Comparison of ENCODE assay signal across 8 cellular contexts in the genomic region with DNA sequence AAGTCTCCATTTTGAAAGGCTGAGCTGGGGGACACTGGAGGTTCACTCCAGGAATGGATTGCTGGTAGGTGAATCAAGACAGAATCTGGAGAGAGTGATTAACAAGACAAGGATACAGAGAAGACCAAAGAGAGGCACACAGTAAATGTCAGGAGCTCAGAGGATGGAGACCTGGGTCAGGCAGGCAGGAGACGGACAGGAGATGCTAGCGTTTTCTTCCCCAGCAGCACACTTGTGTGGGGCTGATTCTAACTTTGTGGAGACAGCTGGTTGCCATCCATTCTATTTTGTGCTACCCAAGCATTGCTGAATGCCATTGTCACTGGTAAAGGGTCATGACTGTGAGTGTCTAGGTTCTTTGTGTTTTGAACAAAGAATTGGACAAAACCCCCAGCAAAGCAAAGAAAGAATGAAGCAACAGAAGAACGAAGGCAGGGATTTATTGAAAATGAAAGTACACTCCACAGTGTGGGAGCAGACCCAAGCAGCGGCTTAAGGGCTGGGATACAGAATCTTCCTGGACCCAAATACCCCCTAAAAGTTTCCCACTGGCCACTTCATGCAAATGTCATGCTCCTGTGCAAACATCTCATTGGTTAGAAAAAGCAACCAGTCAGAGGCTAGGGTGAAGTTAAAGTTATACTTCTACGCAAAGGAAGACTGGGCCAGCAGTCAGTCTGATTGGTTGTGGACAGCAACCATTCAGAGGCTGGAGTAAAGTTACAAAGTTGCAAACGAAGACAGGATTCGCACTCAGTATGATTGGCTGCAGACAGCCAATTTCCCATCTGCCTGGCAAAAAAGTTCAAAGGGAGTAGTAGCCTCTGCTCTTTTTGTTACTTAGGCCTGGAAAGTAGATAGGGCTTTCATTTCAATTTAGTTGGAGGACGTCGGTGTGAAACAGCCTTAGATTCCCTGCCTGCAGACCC. TPM values are rescaled to one million over a fixed set of nuclear protein-coding genes. Genes with fewer than 3 reads are reported as not detected.
A peak's percentile ranks its signal among the peaks of the same experiment; 100 is the strongest.
DNase-seq lines count a peak whose midpoint lies in the region; ATAC-seq and TF ChIP-seq lines count a peak whose summit lies in the region.

No MANE protein-coding gene starts in this region.

- H3K4me3 ChIP-seq in fibroblast of villous mesenchyme (ENCODE audit: low read depth, low read length) (peak overlapping the region; percentile 41), trophoblast cell (ENCODE audit: low read depth, low read length) (no peak overlapping the region)

- H3K9ac ChIP-seq in trophoblast cell (ENCODE audit: low read length): no peak overlapping the region

- H4K12ac ChIP-seq in trophoblast cell (ENCODE audit: low read depth, low read length): no peak overlapping the region

- peak; percentile 50 for ATAC-seq in T-helper 17 cell
- ATAC-seq in HG03432 (IDR thresholded peaks at IDR 0.05; ENCODE audit: unreplicated experiment): no peak

- DNase-seq in Calu3: peak; percentile 37
- DNase-seq in T-helper 17 cell: no peak
- DNase-seq in fibroblast of villous mesenchyme (ENCODE audit: low read depth): peak; percentile 92
- peak in 1 of 2 donors; percentile 25 for DNase-seq in trophoblast cell
- no peak for DNase-seq in inferior parietal cortex (ENCODE audit: extremely low spot score)
- DNase-seq in activated T-helper 2 cell treated with anti-CD3 and anti-CD28 coated beads, Interferon-gamma antibody, Interleukin-2, Interleukin-4, amounts not matched to agents 10 μg/mL and 5 μg/mL and 100 μg/mL, durations not matched to agents 14 hours and 24 hours and 36 hours (ENCODE audit: low spot score): no peak
- DNase-seq in NCI-H1930 (lab: John Stamatoyannopoulos, UW): no peak

- no peak overlapping the region for H2AK5ac ChIP-seq in trophoblast cell (ENCODE audit: low read length)

- H3K79me1 ChIP-seq in trophoblast cell (ENCODE audit: low read length): peaks cover 26% of the 10 kb centered on the region

- WGBS in trophoblast cell (ENCODE audit: extremely low coverage, insufficient coverage, insufficient read length): no CpG with 5 or more reads among the region's 9 CpGs

- H3K79me2 ChIP-seq in trophoblast cell (ENCODE audit: control insufficient read depth, insufficient read depth, low read length, poor library complexity): peaks cover 20% of the 10 kb centered on the region

- no peak overlapping the region for H2BK12ac ChIP-seq in trophoblast cell (ENCODE audit: low read length)

- intact Hi-C loops in Calu3 (cut with micrococcal nuclease; ENCODE audit: unreplicated experiment): no loop called here
- intact Hi-C loops in activated T-helper 2 cell treated with anti-CD3 and anti-CD28 coated beads, Interferon-gamma antibody, Interleukin-2, Interleukin-4, amounts not matched to agents 10 μg/mL and 5 μg/mL and 100 μg/mL, durations not matched to agents 14 hours and 24 hours and 36 hours (cut with micrococcal nuclease): no loop called here

- no peak overlapping the region for H3K14ac ChIP-seq in trophoblast cell (ENCODE audit: low read length)

- no peak overlapping the region for H2BK5ac ChIP-seq in trophoblast cell (ENCODE audit: low read depth, low read length, poor library complexity)

- H2BK120ac ChIP-seq in trophoblast cell (ENCODE audit: insufficient read depth, low read length, poor library complexity): no peak overlapping the region

- H3K4me3 Mint-ChIP-seq in Calu3 (ENCODE audit: low read depth, unreplicated experiment) (peak overlapping the region; percentile 64), T-helper 17 cell (peak overlapping the region; percentile 41)
- no peak overlapping the region for H3K4me3 Mint-ChIP-seq in activated T-helper 2 cell treated with anti-CD3 and anti-CD28 coated beads, Interferon-gamma antibody, Interleukin-2, Interleukin-4, amounts not matched to agents 10 μg/mL and 5 μg/mL and 100 μg/mL, durations not matched to agents 14 hours and 24 hours and 36 hours (ENCODE audit: low read depth)

- H3K27ac ChIP-seq in trophoblast cell (ENCODE audit: low read depth, low read length): peak overlapping the region; percentile 4

- no peaks in the 10 kb centered on the region for H3K27me3 Mint-ChIP-seq in Calu3 (ENCODE audit: unreplicated experiment)
- peaks cover 6% of the 10 kb centered on the region for H3K27me3 Mint-ChIP-seq in T-helper 17 cell
- peaks cover 6% of the 10 kb centered on the region for H3K27me3 Mint-ChIP-seq in activated T-helper 2 cell treated with anti-CD3 and anti-CD28 coated beads, Interferon-gamma antibody, Interleukin-2, Interleukin-4, amounts not matched to agents 10 μg/mL and 5 μg/mL and 100 μg/mL, durations not matched to agents 14 hours and 24 hours and 36 hours (ENCODE audit: low read depth)

- no peaks in the 10 kb centered on the region for H3K36me3 Mint-ChIP-seq in Calu3 (ENCODE audit: insufficient read depth, unreplicated experiment)
- H3K36me3 Mint-ChIP-seq in T-helper 17 cell (ENCODE audit: low read depth): no peaks in the 10 kb centered on the region
- no peaks in the 10 kb centered on the region for H3K36me3 Mint-ChIP-seq in activated T-helper 2 cell treated with anti-CD3 and anti-CD28 coated beads, Interferon-gamma antibody, Interleukin-2, Interleukin-4, amounts not matched to agents 10 μg/mL and 5 μg/mL and 100 μg/mL, durations not matched to agents 14 hours and 24 hours and 36 hours (ENCODE audit: low read depth)

- peaks cover 57 to 60% of the 10 kb centered on the region in 2 experiments for H3K4me1 ChIP-seq in trophoblast cell (ENCODE audit: control insufficient read depth in 1 of 2, insufficient read depth in 2 of 2, low read length in 2 of 2)

- no peak for TF ChIP-seq CTCF in Calu3 (IDR thresholded peaks at IDR 0.05; ENCODE audit: unreplicated experiment)
- TF ChIP-seq CTCF in fibroblast of villous mesenchyme (IDR thresholded peaks at IDR 0.05; ENCODE audit: insufficient read depth, low read depth, low read length): no peak

- H3K23ac ChIP-seq in trophoblast cell (ENCODE audit: low read length): no peak overlapping the region

- CTCF ChIA-PET in Calu3 (lab: Charles Lee): interaction anchor here (0.6 to 0.9 kb wide), 2 partner anchors 10 to 36 kb away, joined by 3 read pairs; no protein-coding TSS in a partner anchor

- H3K4me1 Mint-ChIP-seq in Calu3 (ENCODE audit: low read depth, unreplicated experiment) (peaks cover 58% of the 10 kb centered on the region), T-helper 17 cell (peaks cover 18% of the 10 kb centered on the region)
- peaks cover 26% of the 10 kb centered on the region for H3K4me1 Mint-ChIP-seq in activated T-helper 2 cell treated with anti-CD3 and anti-CD28 coated beads, Interferon-gamma antibody, Interleukin-2, Interleukin-4, amounts not matched to agents 10 μg/mL and 5 μg/mL and 100 μg/mL, durations not matched to agents 14 hours and 24 hours and 36 hours (ENCODE audit: low read depth)

- no peaks in the 10 kb centered on the region for H3K9me3 Mint-ChIP-seq in Calu3 (ENCODE audit: low read depth, unreplicated experiment)
- H3K9me3 Mint-ChIP-seq in activated T-helper 2 cell treated with anti-CD3 and anti-CD28 coated beads, Interferon-gamma antibody, Interleukin-2, Interleukin-4, amounts not matched to agents 10 μg/mL and 5 μg/mL and 100 μg/mL, durations not matched to agents 14 hours and 24 hours and 36 hours: no peaks in the 10 kb centered on the region

- no peak overlapping the region for H4K91ac ChIP-seq in trophoblast cell (ENCODE audit: low read depth, low read length)

- no peak overlapping the region for H4K8ac ChIP-seq in trophoblast cell (ENCODE audit: low read depth, low read length)

- peak overlapping the region; percentile 26 for H3K4ac ChIP-seq in trophoblast cell (ENCODE audit: low read depth, low read length)

- H3K27ac Mint-ChIP-seq in Calu3 (ENCODE audit: unreplicated experiment) (peak overlapping the region; percentile 59), T-helper 17 cell (peak overlapping the region; percentile 82)
- H3K27ac Mint-ChIP-seq in activated T-helper 2 cell treated with anti-CD3 and anti-CD28 coated beads, Interferon-gamma antibody, Interleukin-2, Interleukin-4, amounts not matched to agents 10 μg/mL and 5 μg/mL and 100 μg/mL, durations not matched to agents 14 hours and 24 hours and 36 hours: no peak overlapping the region

- peak overlapping the region; percentile 56 for H3K18ac ChIP-seq in trophoblast cell (ENCODE audit: low read length)

- H3K27me3 ChIP-seq in trophoblast cell (ENCODE audit: insufficient read depth, low read length): no peaks in the 10 kb centered on the region

- H3K9me3 ChIP-seq in T-helper 17 cell (ENCODE audit: control insufficient read depth, low read length, poor library complexity, severe bottlenecking) (no peaks in the 10 kb centered on the region), trophoblast cell (ENCODE audit: insufficient read depth, low read depth, low read length) (no peaks in the 10 kb centered on the region)

- no TSS peak for BruUV-seq in Calu3 (replicated peaks; lab: Mats Ljungman, UMichigan)

- H2AFZ ChIP-seq in trophoblast cell (ENCODE audit: insufficient read depth, low read length, poor library complexity): no peak overlapping the region

- H3K4me2 ChIP-seq in trophoblast cell (ENCODE audit: low read length): no peak overlapping the region

- peaks cover 0 to 2% of the 10 kb centered on the region in 2 experiments for H3K36me3 ChIP-seq in trophoblast cell (ENCODE audit: control insufficient read depth in 1 of 2, insufficient read depth in 2 of 2, low read length in 2 of 2)

RNA-seq across cellular contexts. Expression of a gene that starts 17.5 kb away (rescaled TPM):
- 49.7 and 66.0 TPM in 2 replicates for total RNA-seq in Calu3 (2022)
- total RNA-seq in T-helper 17 cell: 1 to 10 TPM in 1 of 2 donors, under 1 TPM in 1; 0.62 to 1.6 TPM
- total RNA-seq in fibroblast of villous mesenchyme: 191 and 199 TPM in 2 replicates
- polyA plus RNA-seq in trophoblast cell (2013): 188 and 193 TPM in 2 replicates
- total RNA-seq in activated T-helper 2 cell treated with anti-CD3 and anti-CD28 coated beads, Interferon-gamma antibody, Interleukin-2, Interleukin-4, amounts not matched to agents 10 μg/mL and 5 μg/mL and 100 μg/mL, durations not matched to agents 14 hours and 24 hours and 36 hours: 3.7 TPM in 2 replicates

RNA-seq across cellular contexts. Expression of a gene that starts 34.2 kb away (rescaled TPM):
- total RNA-seq in Calu3 (2022): 42.1 and 50.7 TPM in 2 replicates
- total RNA-seq in T-helper 17 cell: 10 to 100 TPM; 25.7 to 41.9 TPM
- total RNA-seq in fibroblast of villous mesenchyme: 16.0 and 16.1 TPM in 2 replicates
- polyA plus RNA-seq in trophoblast cell (2013): 22.8 and 23.4 TPM in 2 replicates
- 11.7 and 14.1 TPM in 2 replicates for total RNA-seq in activated T-helper 2 cell treated with anti-CD3 and anti-CD28 coated beads, Interferon-gamma antibody, Interleukin-2, Interleukin-4, amounts not matched to agents 10 μg/mL and 5 μg/mL and 100 μg/mL, durations not matched to agents 14 hours and 24 hours and 36 hours

RNA-seq across cellular contexts. Expression of a gene that starts 34.4 kb away (rescaled TPM):
- total RNA-seq in Calu3 (2022): 125 and 135 TPM in 2 replicates
- total RNA-seq in T-helper 17 cell: 10 to 100 TPM; 32.3 to 37.5 TPM
- total RNA-seq in fibroblast of villous mesenchyme: 20.7 and 23.8 TPM in 2 replicates
- 47.4 and 49.7 TPM in 2 replicates for polyA plus RNA-seq in trophoblast cell (2013)
- total RNA-seq in activated T-helper 2 cell treated with anti-CD3 and anti-CD28 coated beads, Interferon-gamma antibody, Interleukin-2, Interleukin-4, amounts not matched to agents 10 μg/mL and 5 μg/mL and 100 μg/mL, durations not matched to agents 14 hours and 24 hours and 36 hours: 76.0 and 76.6 TPM in 2 replicates

RNA-seq across cellular contexts. Expression of a gene that starts 40.0 kb away (rescaled TPM):
- total RNA-seq in Calu3 (2022) (25.5 and 25.9 TPM in 2 replicates), T-helper 17 cell (10 to 100 TPM in 1 of 2 donors, 1 to 10 TPM in 1; 8.2 to 11.2 TPM), fibroblast of villous mesenchyme (46.1 and 54.8 TPM in 2 replicates)
- polyA plus RNA-seq in trophoblast cell (2013): 22.6 and 22.9 TPM in 2 replicates
- 26.0 and 27.3 TPM in 2 replicates for total RNA-seq in activated T-helper 2 cell treated with anti-CD3 and anti-CD28 coated beads, Interferon-gamma antibody, Interleukin-2, Interleukin-4, amounts not matched to agents 10 μg/mL and 5 μg/mL and 100 μg/mL, durations not matched to agents 14 hours and 24 hours and 36 hours

Comparison
In these comparisons a context has a peak if more than half of its experiments do, and no peak if none do; other contexts are left out.
1. DNase-seq: peak in Calu3 (single experiment) and fibroblast of villous mesenchyme (single experiment); none in T-helper 17 cell (0 of 3), inferior parietal cortex (single experiment), activated T-helper 2 cell treated with anti-CD3 and anti-CD28 coated beads, Interferon-gamma antibody, Interleukin-2, Interleukin-4, amounts not matched to agents 10 μg/mL and 5 μg/mL and 100 μg/mL, durations not matched to agents 14 hours and 24 hours and 36 hours (single experiment) and NCI-H1930 (0 of 2).
2. RNA of a gene that starts 17.5 kb away (total RNA-seq): 191 to 199 TPM in fibroblast of villous mesenchyme and 49.7 to 66.0 TPM in Calu3; 3.7 TPM in activated T-helper 2 cell treated with anti-CD3 and anti-CD28 coated beads, Interferon-gamma antibody, Interleukin-2, Interleukin-4, amounts not matched to agents 10 μg/mL and 5 μg/mL and 100 μg/mL, durations not matched to agents 14 hours and 24 hours and 36 hours and 0.62 to 1.6 TPM in T-helper 17 cell; every median in the first group is over 10 times any median in the second.